In the genomic region with DNA sequence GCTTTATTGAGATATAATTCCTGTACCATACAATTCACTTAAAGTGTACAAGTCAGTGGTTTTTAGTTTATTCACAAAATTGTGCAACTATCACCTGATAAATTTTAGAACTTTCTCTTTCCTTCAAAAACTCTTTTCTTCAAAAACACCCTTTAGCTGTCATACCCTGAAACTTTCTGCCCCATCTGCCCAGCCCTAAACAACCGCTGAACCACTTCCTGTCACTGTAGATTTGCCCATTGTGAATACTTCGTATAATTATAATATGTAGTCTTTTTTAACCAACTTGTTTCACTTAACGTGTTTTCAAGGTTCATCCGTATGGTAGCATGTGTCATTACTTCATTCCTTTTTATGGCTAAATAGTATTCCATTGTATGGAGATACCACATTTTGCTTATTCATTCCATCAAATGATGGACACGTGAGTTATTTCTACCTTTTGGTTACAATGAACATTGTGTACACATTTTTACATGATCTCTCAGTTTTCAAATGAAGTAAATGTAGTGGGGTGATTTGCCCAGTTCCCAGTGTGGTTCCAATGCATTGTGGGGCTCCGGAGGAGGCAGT, we compare ENCODE assay signal across 12 cellular contexts. TPM values are rescaled to one million over a fixed set of nuclear protein-coding genes. Genes with fewer than 3 reads are reported as not detected.
A peak's percentile ranks its signal among the peaks of the same experiment; 100 is the strongest.
DNase-seq lines count a peak whose midpoint lies in the region; ATAC-seq and TF ChIP-seq lines count a peak whose summit lies in the region.
"Had no signal": no experiment of that assay in that cellular context is flagged by ENCODE, and none has a peak within 500 bp of the region (broad histone marks: within the 10 kb centered on the region; RNA-seq: fewer than 3 reads in every experiment).

No MANE protein-coding gene starts in this region.

- H3K27me3 Mint-ChIP-seq in nephron (ENCODE audit: low read depth) = no peaks in the 10 kb centered on the region

- H3K56ac ChIP-seq in mesendoderm (ENCODE audit: low read length) = no peak overlapping the region

- H2BK15ac ChIP-seq in mesendoderm (replicated peaks; ENCODE audit: low read depth) = no peak overlapping the region

- H3K4me3 ChIP-seq in mesendoderm (ENCODE audit: low read length) = no peak overlapping the region
- H3K4me3 ChIP-seq: ascending aorta, transverse colon had no signal

- H3K23ac ChIP-seq in mesendoderm (ENCODE audit: low read length) = no peak overlapping the region

- H2AK5ac ChIP-seq in mesendoderm (ENCODE audit: low read length) = no peak overlapping the region

- no peak overlapping the region for H3K27ac ChIP-seq in mesendoderm (ENCODE audit: low read depth, low read length)
- H3K27ac ChIP-seq: ascending aorta, transverse colon, WERI-Rb-1 had no signal

- H3K27me3 ChIP-seq in mesendoderm (ENCODE audit: insufficient read depth, low read length, poor library complexity) = no peaks in the 10 kb centered on the region
- H3K27me3 ChIP-seq: ascending aorta, transverse colon had no signal

- peaks cover 76% of the 10 kb centered on the region for H3K4me1 Mint-ChIP-seq in nephron

- H3K79me1 ChIP-seq in mesendoderm (ENCODE audit: low read length) = peaks cover 22% of the 10 kb centered on the region

- H4K8ac ChIP-seq in mesendoderm (ENCODE audit: low read depth, low read length) = no peak overlapping the region

- no peak overlapping the region for H3K4me3 Mint-ChIP-seq in nephron

- H3K4ac ChIP-seq in mesendoderm (ENCODE audit: low read depth, low read length) = no peak overlapping the region

- no peaks in the 10 kb centered on the region for H3K36me3 ChIP-seq in mesendoderm (ENCODE audit: control insufficient read depth, insufficient read depth, low read length)

- no peaks in the 10 kb centered on the region for H3K9me3 Mint-ChIP-seq in nephron

- H3K4me1 ChIP-seq in mesendoderm (ENCODE audit: control insufficient read depth, low read depth, low read length) = no peaks in the 10 kb centered on the region

- H3K18ac ChIP-seq in mesendoderm (ENCODE audit: low read length) = no peak overlapping the region

- peaks cover 9% of the 10 kb centered on the region for H3K79me2 ChIP-seq in mesendoderm (ENCODE audit: control insufficient read depth, insufficient read depth, low read length)

- H3K9ac ChIP-seq in mesendoderm (ENCODE audit: low read length) = no peak overlapping the region

- peak; percentile 15 for DNase-seq in activated CD4-positive, CD25-positive, alpha-beta regulatory T cell treated with anti-CD3 and anti-CD28 coated beads, Interleukin-2, amount 50 U/mL, for 16 hours (ENCODE audit: low read depth, low spot score)
- no peak for DNase-seq in activated CD4-positive, CD25-positive, alpha-beta regulatory T cell treated with anti-CD3 and anti-CD28 coated beads, Interleukin-2, amount 50 U/mL, for 72 hours
- peak in 3 of 5 donors; percentile 15 to 75 (median 37) for DNase-seq in T-helper 1 cell
- DNase-seq in activated effector memory CD4-positive, alpha-beta T cell treated with Interleukin-2 at 50 U/mL for 16 hours = peak; percentile 30
- no peak for DNase-seq in MV-4-11 (lab: John Stamatoyannopoulos, UW)
- DNase-seq in mesendoderm = no peak
- DNase-seq: 8988T, transverse colon, WERI-Rb-1 had no signal

- H3K27ac Mint-ChIP-seq in nephron = peak overlapping the region in 2 of 3 experiments; percentile 50 to 99

- no peak overlapping the region for H2BK120ac ChIP-seq in mesendoderm (ENCODE audit: low read depth, low read length)

- no peak overlapping the region for H3K4me2 ChIP-seq in mesendoderm (ENCODE audit: low read length)

- H4K5ac ChIP-seq in mesendoderm (ENCODE audit: low read length) = no peak overlapping the region

- peaks cover 32% of the 10 kb centered on the region for H3K36me3 Mint-ChIP-seq in nephron (ENCODE audit: low read depth)

- no peak overlapping the region for H2BK5ac ChIP-seq in mesendoderm (ENCODE audit: low read length)

- WGBS in mesendoderm (ENCODE audit: extremely low coverage, insufficient coverage, low lambda C conversion rate) = no CpG with 5 or more reads among the region's 6 CpGs

- ATAC-seq in HG03469 (IDR thresholded peaks at IDR 0.05; ENCODE audit: unreplicated experiment) = no peak

- no peak for TF ChIP-seq CTCF in nephron (IDR thresholded peaks at IDR 0.05; ENCODE audit: unreplicated experiment in 3 of 3)

RNA-seq across cellular contexts. Expression of a gene that starts 37.9 kb away (rescaled TPM):
- 0.08 TPM for polyA plus RNA-seq in mesendoderm (2013, experiment 1 of 2)
- 0.10 TPM for polyA plus RNA-seq in mesendoderm (2013, experiment 2 of 2)

RNA-seq across cellular contexts. Expression of a gene that starts 52.4 kb away (rescaled TPM):
- polyA plus RNA-seq in mesendoderm (2013, experiment 1 of 2) = 248 TPM
- 248 TPM for polyA plus RNA-seq in mesendoderm (2013, experiment 2 of 2)

Comparison
In these comparisons a context has a peak if more than half of its experiments do, and no peak if none do; other contexts are left out.
1. DNase-seq: peak in activated CD4-positive, CD25-positive, alpha-beta regulatory T cell treated with anti-CD3 and anti-CD28 coated beads, Interleukin-2, amount 50 U/mL, for 16 hours (single experiment), T-helper 1 cell (3 of 5) and activated effector memory CD4-positive, alpha-beta T cell treated with Interleukin-2 at 50 U/mL for 16 hours (single experiment); none in activated CD4-positive, CD25-positive, alpha-beta regulatory T cell treated with anti-CD3 and anti-CD28 coated beads, Interleukin-2, amount 50 U/mL, for 72 hours (single experiment), MV-4-11 (single experiment) and mesendoderm (single experiment).